16 cellular contexts compared by ENCODE assay signal in the genomic region with DNA sequence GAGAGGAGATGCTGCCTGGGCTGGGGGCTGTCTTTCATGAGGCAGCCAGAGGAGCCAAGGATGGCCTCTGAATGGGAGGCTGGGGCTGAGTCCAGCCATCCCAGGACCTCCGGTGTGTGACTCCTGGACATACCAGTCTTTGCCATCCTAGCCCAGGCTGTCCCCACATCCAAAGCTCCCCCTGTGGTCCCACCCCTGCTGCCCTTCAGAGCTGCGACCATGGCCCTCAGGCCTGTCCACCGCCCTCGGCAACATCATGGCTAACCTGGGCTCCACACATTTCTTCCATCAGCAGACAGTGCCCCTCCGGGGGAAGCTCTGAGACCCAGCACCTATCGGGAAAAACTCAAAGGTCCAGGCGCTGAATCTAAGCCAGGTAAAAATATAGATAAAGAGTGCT.
"Had no signal": no experiment of that assay in that cellular context is flagged by ENCODE, and none has a peak within 500 bp of the region (broad histone marks: within the 10 kb centered on the region; RNA-seq: fewer than 3 reads in every experiment).

No MANE protein-coding gene starts in this region.

- DNase-seq: activated CD4-positive, alpha-beta T cell treated with anti-CD3 and anti-CD28 coated beads for 36 hours; activated CD8-positive, alpha-beta T cell treated with anti-CD3 and anti-CD28 coated beads for 36 hours; activated effector memory CD4-positive, alpha-beta T cell treated with Interleukin-2 at 50 U/mL for 16 hours; activated T-cell treated with anti-CD3 and anti-CD28 coated beads, Interleukin-2, amount 50 U/mL, for 4 hours; glutamatergic neuron; ovary; sigmoid colon; stimulated activated CD4-positive, alpha-beta T cell treated with anti-CD3 and anti-CD28 coated beads, Interleukin-12 subunit alpha, Interleukin-12 subunit beta, amount 100 ng/mL, for 4 hours; stimulated activated CD4-positive, alpha-beta T cell treated with anti-CD3 and anti-CD28 coated beads, Interleukin-2, amount 100 ng/mL, for 24 hours; stomach; uterus; WERI-Rb-1 had no signal

- H3K9me3 Mint-ChIP-seq: activated CD8-positive, alpha-beta T cell treated with anti-CD3 and anti-CD28 coated beads for 36 hours; activated naive CD4-positive, alpha-beta T cell treated with anti-CD3 and anti-CD28 coated beads, Interleukin-2, amount 50 U/mL, for 24 hours; activated T-cell treated with anti-CD3 and anti-CD28 coated beads, Interleukin-2, amount 50 U/mL, for 4 hours; T-helper 1 cell treated with Interleukin-12 subunit alpha and Interleukin-12 subunit beta and Interleukin-4 antibody, amounts not matched to agents 30 μg/mL and 1 μg/mL, for 36 hours had no signal

- H3K4me3 Mint-ChIP-seq: activated CD4-positive, alpha-beta T cell treated with anti-CD3 and anti-CD28 coated beads for 36 hours; activated CD8-positive, alpha-beta T cell treated with anti-CD3 and anti-CD28 coated beads for 36 hours; activated naive CD4-positive, alpha-beta T cell treated with anti-CD3 and anti-CD28 coated beads, Interleukin-2, amount 50 U/mL, for 24 hours; activated T-cell treated with anti-CD3 and anti-CD28 coated beads, Interleukin-2, amount 50 U/mL, for 4 hours; T-helper 1 cell treated with Interleukin-12 subunit alpha and Interleukin-12 subunit beta and Interleukin-4 antibody, amounts not matched to agents 30 μg/mL and 1 μg/mL, for 36 hours had no signal

- H3K27ac ChIP-seq: adrenal gland, ovary, sigmoid colon, stomach, thoracic aorta, uterus, WERI-Rb-1 had no signal

- H3K36me3 Mint-ChIP-seq: activated naive CD4-positive, alpha-beta T cell treated with anti-CD3 and anti-CD28 coated beads, Interleukin-2, amount 50 U/mL, for 24 hours had no signal

- H3K4me1 Mint-ChIP-seq: activated CD4-positive, alpha-beta T cell treated with anti-CD3 and anti-CD28 coated beads for 36 hours; activated naive CD4-positive, alpha-beta T cell treated with anti-CD3 and anti-CD28 coated beads, Interleukin-2, amount 50 U/mL, for 24 hours had no signal

- H3K4me3 ChIP-seq: adrenal gland, ovary, sigmoid colon, stomach, thoracic aorta, uterus had no signal

- H3K27me3 Mint-ChIP-seq: activated CD4-positive, alpha-beta T cell treated with anti-CD3 and anti-CD28 coated beads for 36 hours; activated CD8-positive, alpha-beta T cell treated with anti-CD3 and anti-CD28 coated beads for 36 hours; activated naive CD4-positive, alpha-beta T cell treated with anti-CD3 and anti-CD28 coated beads, Interleukin-2, amount 50 U/mL, for 24 hours had no signal

- H3K9me3 ChIP-seq: adrenal gland, ovary, sigmoid colon, stomach, thoracic aorta, uterus had no signal

- ATAC-seq: activated CD4-positive, alpha-beta T cell treated with anti-CD3 and anti-CD28 coated beads for 36 hours; activated CD8-positive, alpha-beta T cell treated with anti-CD3 and anti-CD28 coated beads for 36 hours; activated T-cell treated with anti-CD3 and anti-CD28 coated beads, Interleukin-2, amount 50 U/mL, for 4 hours had no signal

- H3K27ac Mint-ChIP-seq: activated CD4-positive, alpha-beta T cell treated with anti-CD3 and anti-CD28 coated beads for 36 hours; activated CD8-positive, alpha-beta T cell treated with anti-CD3 and anti-CD28 coated beads for 36 hours; activated naive CD4-positive, alpha-beta T cell treated with anti-CD3 and anti-CD28 coated beads, Interleukin-2, amount 50 U/mL, for 24 hours; T-helper 1 cell treated with Interleukin-12 subunit alpha and Interleukin-12 subunit beta and Interleukin-4 antibody, amounts not matched to agents 30 μg/mL and 1 μg/mL, for 36 hours had no signal

- H3K36me3 ChIP-seq: adrenal gland, ovary, sigmoid colon, stomach, thoracic aorta, uterus, WERI-Rb-1 had no signal

- H3K4me1 ChIP-seq: adrenal gland had no signal

- H3K27me3 ChIP-seq: adrenal gland, ovary, sigmoid colon, stomach, uterus had no signal
